1 cellular context compared by ENCODE assay signal in genomic region chr16:87115646-87116045, GRCh38.
TF ChIP-seq lines count a peak whose summit lies in the region.

No MANE protein-coding gene starts in this region.

TF ChIP-seq in WTC11, 78 proteins besides CTCF, POLR2A, EP300 and RAD21 (continued from another document):
- TF ChIP-seq AR (CRISPR knock-in tag; IDR thresholded peaks at IDR 0.05): no peak
- TF ChIP-seq NR3C1 (CRISPR knock-in tag; conservative IDR thresholded peaks at IDR 0.05; ENCODE audit: low read depth): no peak
- TF ChIP-seq ATF6 (CRISPR knock-in tag; IDR thresholded peaks at IDR 0.05): no peak
